Comparison of ENCODE assay signal across 17 cellular contexts in genomic region chr13:25836709-25837316, GRCh38.
"Had no signal": no experiment of that assay in that cellular context is flagged by ENCODE, and none has a peak within 500 bp of the region (broad histone marks: within the 10 kb centered on the region; RNA-seq: fewer than 3 reads in every experiment).

No MANE protein-coding gene starts in this region.

- DNase-seq: activated CD4-positive, alpha-beta T cell treated with anti-CD3 and anti-CD28 coated beads for 48 hours; activated CD8-positive, alpha-beta memory T cell treated with anti-CD3 and anti-CD28 coated beads, Interleukin-2, amount 50 U/mL, for 48 hours; activated CD8-positive, alpha-beta T cell treated with anti-CD3 and anti-CD28 coated beads, Interleukin-2, amount 10 ng/mL, durations not matched to agents 7 days and 5 days; activated naive CD4-positive, alpha-beta T cell treated with anti-CD3 and anti-CD28 coated beads, Interleukin-2, amount 10 ng/mL, durations not matched to agents 7 days and 5 days; adrenal gland; body of pancreas; endodermal cell; esophagus squamous epithelium; foreskin fibroblast; head of caudate nucleus; left lung; stimulated activated CD4-positive, alpha-beta T cell treated with anti-CD3 and anti-CD28 coated beads, Interleukin-4, amount 100 ng/mL, for 24 hours; stomach; thyroid gland had no signal

- H3K27ac ChIP-seq: adrenal gland, body of pancreas, esophagus squamous epithelium, left lung, stomach, thyroid gland, vagina had no signal

- H3K36me3 ChIP-seq: adrenal gland, esophagus squamous epithelium, left lung, stomach, thyroid gland, vagina had no signal

- H3K27me3 ChIP-seq: body of pancreas, esophagus squamous epithelium, left lung, stomach, thyroid gland, vagina had no signal

- H3K9me3 ChIP-seq: adrenal gland, body of pancreas, esophagus squamous epithelium, left lung, stomach, thyroid gland, vagina had no signal

- H3K4me3 ChIP-seq: adrenal gland, body of pancreas, esophagus squamous epithelium, left lung, stomach, thyroid gland, vagina had no signal

- ATAC-seq: activated CD8-positive, alpha-beta T cell treated with anti-CD3 and anti-CD28 coated beads, Interleukin-2, amount 10 ng/mL, durations not matched to agents 7 days and 5 days; body of pancreas; left lung; natural killer cell treated with Interleukin-12 subunit alpha and Interleukin-12 subunit beta and Interleukin-15 and Interleukin-18, amount 100 ng/mL, for 72 hours; WTC11 had no signal

- H3K4me1 ChIP-seq: adrenal gland, body of pancreas, left lung, stomach, vagina had no signal
